Comparison of ENCODE assay signal across 8 cellular contexts in the genomic region with DNA sequence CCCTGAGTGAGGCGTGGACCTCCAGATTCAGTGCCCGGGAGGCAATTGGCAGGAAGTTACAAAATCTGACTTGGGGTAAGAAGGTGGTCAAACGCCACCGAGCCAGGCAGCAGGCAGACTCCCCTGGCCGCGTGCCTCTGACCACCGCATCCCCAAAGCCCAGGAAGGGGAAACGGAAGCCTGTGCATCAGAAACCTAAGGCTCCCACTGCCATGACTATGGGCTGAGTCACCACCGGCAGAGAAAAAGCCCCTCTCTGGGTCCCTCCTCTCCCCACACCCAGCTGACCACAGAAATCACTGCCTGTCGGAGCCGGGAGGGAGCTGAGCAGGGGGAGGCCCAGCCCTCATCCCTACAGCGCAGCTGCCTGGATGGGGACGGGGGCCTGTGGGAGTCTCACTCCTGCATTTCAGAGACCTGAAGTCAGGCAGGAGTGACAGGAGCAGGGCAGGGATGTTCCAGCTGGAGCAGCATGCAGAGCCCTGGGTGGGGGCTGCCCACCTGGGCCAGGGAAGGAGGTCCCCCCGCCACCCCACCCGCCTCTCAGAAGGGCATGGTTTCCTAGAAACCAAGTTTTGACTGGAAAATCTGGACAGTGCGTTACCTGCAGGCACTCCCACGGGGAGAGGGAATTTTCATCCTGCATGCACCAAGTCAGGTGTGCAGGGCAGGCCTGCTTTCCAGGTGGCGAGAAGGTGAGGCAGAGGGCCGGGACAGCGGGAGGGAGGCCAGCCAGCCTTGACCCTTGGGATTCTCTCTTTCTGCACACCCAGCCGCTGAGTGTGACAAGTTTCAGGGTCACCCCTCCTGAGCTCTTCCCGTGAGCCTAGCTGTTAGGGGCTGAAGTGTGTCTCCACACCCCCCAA.
DNase-seq lines count a peak whose midpoint lies in the region; ATAC-seq, FAIRE-seq and TF ChIP-seq lines count a peak whose summit lies in the region.

No MANE protein-coding gene starts in this region.

- FAIRE-seq in frontal cortex (lab: Jason Lieb, UNC), result no peak

- H3K4me3 ChIP-seq in astrocyte of the spinal cord (ENCODE audit: low read depth, low read length) (no peak overlapping the region), right lobe of liver (no peak overlapping the region), thoracic aorta (no peak overlapping the region), MM.1S (ENCODE audit: low read length) (no peak overlapping the region)

- WGBS in right lobe of liver (ENCODE audit: insufficient coverage, low coverage, low lambda C conversion rate, missing lambda C conversion rate), result 58% methylated on average over 2 of the region's 22 CpGs

- in situ Hi-C loops in astrocyte of the spinal cord (cut with HindIII; ENCODE audit: low sequenced_read_pairs), result no loop called here

- TF ChIP-seq CTCF in astrocyte of the spinal cord (IDR thresholded peaks at IDR 0.05; ENCODE audit: low read depth, low read length) (no peak), right lobe of liver (IDR thresholded peaks at IDR 0.05) (no peak), thoracic aorta (IDR thresholded peaks at IDR 0.05) (no peak), MM.1S (IDR thresholded peaks at IDR 0.05; ENCODE audit: low read length) (no peak)

- peaks cover 0 to 2% (median 0%) of the 10 kb centered on the region in 4 donors for H3K36me3 ChIP-seq in right lobe of liver
- H3K36me3 ChIP-seq in thoracic aorta, result peaks cover 37% of the 10 kb centered on the region
- no peaks in the 10 kb centered on the region for H3K36me3 ChIP-seq in MM.1S (replicated peaks; ENCODE audit: insufficient read depth, low read length)

- ATAC-seq in right lobe of liver (peak; percentile 30 to 72 (median 50)), thoracic aorta (ENCODE audit: insufficient number of reproducible peaks, low FRiP score, low read depth) (peak; percentile 18)

- no peak overlapping the region for H3K4me2 ChIP-seq in MM.1S (ENCODE audit: low read depth, low read length)

- peaks cover 0 to 5% (median 3%) of the 10 kb centered on the region in 4 donors for H3K4me1 ChIP-seq in right lobe of liver
- H3K4me1 ChIP-seq in thoracic aorta (ENCODE audit: control insufficient read depth in 1 of 2, low read depth in 2 of 2), result peaks cover 22 to 39% of the 10 kb centered on the region in 2 donors
- H3K4me1 ChIP-seq in MM.1S (ENCODE audit: low read length), result no peaks in the 10 kb centered on the region

- H3K9me3 ChIP-seq in right lobe of liver (no peaks in the 10 kb centered on the region), thoracic aorta (no peaks in the 10 kb centered on the region), MM.1S (replicated peaks; ENCODE audit: insufficient read depth, low read length) (no peaks in the 10 kb centered on the region)

- DNase-seq in Daoy (ENCODE audit: low read depth) (peak; percentile 100), NCI-H226 (peak; percentile 99), astrocyte of the spinal cord (ENCODE audit: low read depth, low spot score) (peak; percentile 98), right lobe of liver (peak in 1 of 3 donors; percentile 56), thoracic aorta (ENCODE audit: low spot score) (peak; percentile 35), frontal cortex (ENCODE audit: low spot score in 2 of 2) (no peak), DMS114 treated with DMSO at 0.1 percent for 48 hours (lab: John Stamatoyannopoulos, UW; ENCODE audit: unreplicated experiment) (no peak), MM.1S (no peak)

- intact Hi-C loops in right lobe of liver (cut with DNase I), result no loop called here

- H3K27ac ChIP-seq in right lobe of liver, result peak overlapping the region in 1 of 3 donors; percentile 63
- H3K27ac ChIP-seq in thoracic aorta, result peak overlapping the region in 1 of 2 donors; percentile 87
- no peak overlapping the region for H3K27ac ChIP-seq in MM.1S (ENCODE audit: low read length)

- H3K9me2 ChIP-seq in MM.1S (replicated peaks; ENCODE audit: insufficient read depth, low read length), result no peaks in the 10 kb centered on the region

- no peak for TF ChIP-seq POLR2A in right lobe of liver (IDR thresholded peaks at IDR 0.05)

- H3F3A ChIP-seq in MM.1S (ENCODE audit: insufficient read depth, low read length), result no peaks in the 10 kb centered on the region

- no peaks in the 10 kb centered on the region for H3K79me2 ChIP-seq in MM.1S (ENCODE audit: low read length)

- H3K27me3 ChIP-seq in right lobe of liver (no peaks in the 10 kb centered on the region), thoracic aorta (replicated peaks; ENCODE audit: insufficient read depth) (no peaks in the 10 kb centered on the region), MM.1S (replicated peaks; ENCODE audit: insufficient read depth, low read length) (no peaks in the 10 kb centered on the region)

- H4K20me1 ChIP-seq in MM.1S (ENCODE audit: insufficient read depth, low read length), result no peaks in the 10 kb centered on the region

- no peak overlapping the region for H3K9ac ChIP-seq in MM.1S (ENCODE audit: low read length)

- no peak overlapping the region for H2AFZ ChIP-seq in MM.1S (ENCODE audit: low read length)

Comparison
In these comparisons a context has a peak if more than half of its experiments do, and no peak if none do; other contexts are left out.
1. DNase-seq: peak in Daoy (single experiment), NCI-H226 (single experiment), astrocyte of the spinal cord (single experiment) and thoracic aorta (single experiment); none in frontal cortex (0 of 2), DMS114 treated with DMSO at 0.1 percent for 48 hours (single experiment) and MM.1S (single experiment).